29 cellular contexts compared by ENCODE assay signal in the genomic region with DNA sequence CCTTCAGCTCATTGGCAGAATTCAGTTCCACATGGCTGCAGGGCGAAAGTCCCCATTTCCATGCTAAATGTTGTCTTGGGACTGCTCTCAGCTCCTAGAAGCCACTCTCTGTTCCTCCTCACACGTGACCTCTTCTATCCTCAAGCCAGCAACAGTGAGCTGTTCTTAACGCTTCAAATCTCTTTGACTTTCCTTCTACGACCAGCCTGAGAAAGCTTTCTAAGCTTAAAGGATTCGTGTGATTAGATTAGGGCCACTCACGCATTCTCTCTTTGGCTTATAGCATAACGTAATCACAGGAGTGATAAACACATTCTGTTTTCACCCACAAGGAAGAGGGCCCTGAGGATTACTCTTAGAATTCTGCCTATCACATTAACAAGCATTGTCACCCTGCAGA. TPM values are rescaled to one million over a fixed set of nuclear protein-coding genes. Genes with fewer than 3 reads are reported as not detected.
DNase-seq lines count a peak whose midpoint lies in the region; ATAC-seq and TF ChIP-seq lines count a peak whose summit lies in the region.
"Had no signal": no experiment of that assay in that cellular context is flagged by ENCODE, and none has a peak within 500 bp of the region (broad histone marks: within the 10 kb centered on the region; RNA-seq: fewer than 3 reads in every experiment).

No MANE protein-coding gene starts in this region.

- no peak for TF ChIP-seq CTCF in glutamatergic neuron (IDR thresholded peaks at IDR 0.05; ENCODE audit: partially characterized antibody, unreplicated experiment)
- TF ChIP-seq CTCF in osteoblast (IDR thresholded peaks at IDR 0.05; ENCODE audit: extremely low read depth, low read depth, low read length): no peak
- no peak for TF ChIP-seq CTCF in omental fat pad (IDR thresholded peaks at IDR 0.05)

- no peaks in the 10 kb centered on the region for H3K27me3 ChIP-seq in osteoblast (ENCODE audit: insufficient read depth, low read length)
- H3K27me3 ChIP-seq: BLaER1, MG63 had no signal

- H3K9me3 ChIP-seq in osteoblast (ENCODE audit: low read depth, low read length): no peaks in the 10 kb centered on the region
- H3K9me3 ChIP-seq: BLaER1, MG63, SK-N-SH had no signal

- peak overlapping the region; percentile 60 for H3K27ac Mint-ChIP-seq in glutamatergic neuron (ENCODE audit: unreplicated experiment)
- H3K27ac Mint-ChIP-seq in immature natural killer cell: no peak overlapping the region
- H3K27ac Mint-ChIP-seq: activated naive CD8-positive, alpha-beta T cell; activated T-cell treated with anti-CD3 and anti-CD28 coated beads, Interleukin-2, amount 50 U/mL, for 24 hours; naive thymus-derived CD4-positive, alpha-beta T cell had no signal

- no peaks in the 10 kb centered on the region for H3K9me3 Mint-ChIP-seq in glutamatergic neuron (ENCODE audit: unreplicated experiment)
- H3K9me3 Mint-ChIP-seq in immature natural killer cell: peaks cover 0 to 9% (median 0%) of the 10 kb centered on the region in 6 donors
- H3K9me3 Mint-ChIP-seq: activated T-cell treated with anti-CD3 and anti-CD28 coated beads, Interleukin-2, amount 50 U/mL, for 24 hours had no signal

- no peak overlapping the region for H3K4me2 ChIP-seq in osteoblast (ENCODE audit: insufficient read depth, low read length)
- H3K4me2 ChIP-seq: BLaER1, SK-N-SH had no signal

- peak overlapping the region; percentile 6 for H2AFZ ChIP-seq in osteoblast (ENCODE audit: low read length)

- DNase-seq in NCI-H82 treated with DMSO at 0.1 percent for 48 hours (lab: John Stamatoyannopoulos, UW; ENCODE audit: unreplicated experiment) (peak; percentile 99), glutamatergic neuron (peak; percentile 49), osteoblast (ENCODE audit: insufficient read length, low spot score, missing footprints) (no peak), UCSD-AML1 (lab: John Stamatoyannopoulos, UW; ENCODE audit: unreplicated experiment) (no peak), immature natural killer cell (no peak), middle frontal gyrus (ENCODE audit: extremely low spot score, low spot score) (no peak), omental fat pad (ENCODE audit: low spot score) (no peak)
- DNase-seq: activated CD4-positive, CD25-positive, alpha-beta regulatory T cell; activated effector memory CD4-positive, alpha-beta T cell treated with anti-CD3 and anti-CD28 coated beads, Interleukin-2, amount 50 U/mL, for 16 hours; activated T-cell treated with anti-CD3 and anti-CD28 coated beads, Interleukin-2, amount 50 U/mL, for 24 hours; aorta; effector memory CD4-positive, alpha-beta T cell; GDM1; KG1; kidney; left ventricle myocardium superior; MG63; naive thymus-derived CD4-positive, alpha-beta T cell; NCI-H1105 treated with DMSO at 0.1 percent for 48 hours; NCI-H187 treated with DMSO at 0.1 percent for 48 hours; NCI-H2171 treated with DMSO at 0.1 percent for 48 hours; NCI-H510A treated with DMSO at 0.1 percent for 48 hours; SK-N-SH; stimulated activated naive CD4-positive, alpha-beta T cell treated with Interleukin-2 at 50 U/mL for 16 hours had no signal

- H4K20me1 ChIP-seq in osteoblast (ENCODE audit: insufficient read depth, low read length): no peaks in the 10 kb centered on the region
- H4K20me1 ChIP-seq: BLaER1 had no signal

- H3K36me3 Mint-ChIP-seq in glutamatergic neuron (ENCODE audit: unreplicated experiment) (no peaks in the 10 kb centered on the region), immature natural killer cell (no peaks in the 10 kb centered on the region)
- H3K36me3 Mint-ChIP-seq: activated naive CD8-positive, alpha-beta T cell; naive thymus-derived CD4-positive, alpha-beta T cell had no signal

- H3K4me3 ChIP-seq in osteoblast (ENCODE audit: insufficient read depth, low read length): no peak overlapping the region
- H3K4me3 ChIP-seq: BLaER1, coronary artery, MG63, skin epidermis had no signal

- no peak for ATAC-seq in omental fat pad (ENCODE audit: low FRiP score)
- ATAC-seq: left ventricle myocardium superior; naive thymus-derived CD4-positive, alpha-beta T cell had no signal

- no peaks in the 10 kb centered on the region for H3K4me1 ChIP-seq in osteoblast (ENCODE audit: insufficient read depth, low read length)
- H3K4me1 ChIP-seq: BLaER1 had no signal

- H3K27me3 Mint-ChIP-seq in glutamatergic neuron (ENCODE audit: unreplicated experiment) (peaks cover 2% of the 10 kb centered on the region), immature natural killer cell (ENCODE audit: low read depth in 3 of 3) (peaks cover 2 to 5% (median 2%) of the 10 kb centered on the region in 3 donors)
- H3K27me3 Mint-ChIP-seq: activated naive CD8-positive, alpha-beta T cell; activated T-cell treated with anti-CD3 and anti-CD28 coated beads, Interleukin-2, amount 50 U/mL, for 24 hours; naive thymus-derived CD4-positive, alpha-beta T cell had no signal

- H3K4me3 Mint-ChIP-seq in glutamatergic neuron (ENCODE audit: unreplicated experiment) (no peak overlapping the region), immature natural killer cell (no peak overlapping the region)
- H3K4me3 Mint-ChIP-seq: activated naive CD8-positive, alpha-beta T cell; activated T-cell treated with anti-CD3 and anti-CD28 coated beads, Interleukin-2, amount 50 U/mL, for 24 hours; naive thymus-derived CD4-positive, alpha-beta T cell had no signal

- H3K27ac ChIP-seq in osteoblast (ENCODE audit: low read depth, low read length): no peak overlapping the region
- H3K27ac ChIP-seq: BLaER1, coronary artery, skin epidermis had no signal

- no peaks in the 10 kb centered on the region for H3K36me3 ChIP-seq in osteoblast (ENCODE audit: insufficient read depth, low read length)
- H3K36me3 ChIP-seq: BLaER1, MG63 had no signal

- no peaks in the 10 kb centered on the region for H3K79me2 ChIP-seq in osteoblast (ENCODE audit: insufficient read depth, low read length)

- H3K4me1 Mint-ChIP-seq in glutamatergic neuron (ENCODE audit: low read depth, unreplicated experiment) (peaks cover 4% of the 10 kb centered on the region), immature natural killer cell (no peaks in the 10 kb centered on the region)
- H3K4me1 Mint-ChIP-seq: naive thymus-derived CD4-positive, alpha-beta T cell had no signal

RNA-seq across cellular contexts. Expression of a gene that starts 29.8 kb away (rescaled TPM):
- total RNA-seq in glutamatergic neuron (ENCODE audit: unreplicated experiment): 32.0 TPM
- 8.3 and 11.2 TPM in 2 replicates for total RNA-seq in osteoblast
- polyA plus RNA-seq in immature natural killer cell: not detected
- total RNA-seq in omental fat pad: 10 to 100 TPM in 1 of 4 donors, 1 to 10 TPM in 3; 2.2 to 11.3 (median 5.5) TPM
- total RNA-seq: naive thymus-derived CD4-positive, alpha-beta T cell; T-helper 1 cell treated with Interleukin-12 subunit alpha and Interleukin-12 subunit beta and Interleukin-4 antibody, amounts not matched to agents 30 ng/mL and 1 ng/mL, for 36 hours had no signal
- polyA plus RNA-seq: naive thymus-derived CD4-positive, alpha-beta T cell had no signal

Comparison
In these comparisons a context has a peak if more than half of its experiments do, and no peak if none do; other contexts are left out.
1. DNase-seq: peak in NCI-H82 treated with DMSO at 0.1 percent for 48 hours (single experiment) and glutamatergic neuron (single experiment); none in osteoblast (single experiment), UCSD-AML1 (single experiment), immature natural killer cell (0 of 3), middle frontal gyrus (single experiment) and omental fat pad (single experiment).